Comparison of ENCODE assay signal across 3 cellular contexts in the genomic region with DNA sequence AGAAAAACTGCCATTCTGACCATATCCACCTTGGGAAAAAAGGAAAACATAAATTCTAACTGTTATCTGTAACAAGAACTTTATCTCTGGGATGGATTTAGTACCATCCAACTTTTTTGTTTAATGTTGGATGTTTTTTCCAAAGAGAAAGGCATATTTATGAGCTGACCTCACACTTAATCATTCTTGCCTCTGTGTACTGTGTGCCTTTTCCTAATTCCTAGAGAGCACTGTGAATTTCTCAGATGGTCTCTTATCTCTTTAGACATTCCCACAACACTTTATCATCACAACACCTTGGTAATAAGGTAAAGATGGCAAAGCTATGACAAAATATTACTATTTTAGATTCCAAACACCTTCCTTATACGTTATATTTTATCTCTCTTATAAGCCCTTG.
A peak's percentile ranks its signal among the peaks of the same experiment; 100 is the strongest.
TF ChIP-seq lines count a peak whose summit lies in the region.

No MANE protein-coding gene starts in this region.

TF ChIP-seq in A549, 52 proteins besides CTCF, POLR2A, EP300 and RAD21:
- TF ChIP-seq JUN (IDR thresholded peaks at IDR 0.05) = no peak
- no peak for TF ChIP-seq EHF (CRISPR knock-in tag; IDR thresholded peaks at IDR 0.05)
- TF ChIP-seq, protein P1, sequence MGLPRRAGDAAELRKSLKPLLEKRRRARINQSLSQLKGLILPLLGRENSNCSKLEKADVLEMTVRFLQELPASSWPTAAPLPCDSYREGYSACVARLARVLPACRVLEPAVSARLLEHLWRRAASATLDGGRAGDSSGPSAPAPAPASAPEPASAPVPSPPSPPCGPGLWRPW (IDR thresholded peaks at IDR 0.05) = no peak
- TF ChIP-seq GATA3 (IDR thresholded peaks at IDR 0.05; ENCODE audit: borderline replicate concordance) = peak; percentile 67; the same call in 1 of the 2 replicates
- no peak for TF ChIP-seq FOSL2 (IDR thresholded peaks at IDR 0.05)
- peak; percentile 20; the same call in 1 of the 2 replicates for TF ChIP-seq FOSL2 (CRISPR knock-in tag; IDR thresholded peaks at IDR 0.05)
- peak; percentile 55 for TF ChIP-seq JUNB (IDR thresholded peaks at IDR 0.05)
- no peak for TF ChIP-seq HOXB13 (CRISPR knock-in tag; IDR thresholded peaks at IDR 0.05; ENCODE audit: low read depth)
- no peak for TF ChIP-seq KDM5A (IDR thresholded peaks at IDR 0.05)
- no peak for TF ChIP-seq HDAC2 (IDR thresholded peaks at IDR 0.05)

TF ChIP-seq in IMR-90, 13 proteins besides CTCF, POLR2A, EP300 and RAD21:
- TF ChIP-seq RCOR1 (IDR thresholded peaks at IDR 0.05; ENCODE audit: insufficient replicate concordance, low read length) (no peak), MAZ (IDR thresholded peaks at IDR 0.05; ENCODE audit: borderline replicate concordance, low read depth, low read length) (no peak), FOS (IDR thresholded peaks at IDR 0.05; ENCODE audit: low read depth, low read length) (no peak), MXI1 (IDR thresholded peaks at IDR 0.05; ENCODE audit: borderline replicate concordance, low read depth, low read length) (no peak), CHD1 (IDR thresholded peaks at IDR 0.05; ENCODE audit: low read depth, low read length) (no peak), NFE2L2 (IDR thresholded peaks at IDR 0.05; ENCODE audit: low read depth, low read length) (no peak), RFX5 (IDR thresholded peaks at IDR 0.05; ENCODE audit: low read depth, low read length) (no peak), MAFK (IDR thresholded peaks at IDR 0.05; ENCODE audit: low read depth, low read length) (no peak), SMC3 (IDR thresholded peaks at IDR 0.05; ENCODE audit: low read depth, low read length) (no peak), BHLHE40 (IDR thresholded peaks at IDR 0.05; ENCODE audit: low read depth, low read length) (no peak), CEBPB (IDR thresholded peaks at IDR 0.05; ENCODE audit: low read depth, low read length) (no peak)
- TF ChIP-seq, protein P2, sequence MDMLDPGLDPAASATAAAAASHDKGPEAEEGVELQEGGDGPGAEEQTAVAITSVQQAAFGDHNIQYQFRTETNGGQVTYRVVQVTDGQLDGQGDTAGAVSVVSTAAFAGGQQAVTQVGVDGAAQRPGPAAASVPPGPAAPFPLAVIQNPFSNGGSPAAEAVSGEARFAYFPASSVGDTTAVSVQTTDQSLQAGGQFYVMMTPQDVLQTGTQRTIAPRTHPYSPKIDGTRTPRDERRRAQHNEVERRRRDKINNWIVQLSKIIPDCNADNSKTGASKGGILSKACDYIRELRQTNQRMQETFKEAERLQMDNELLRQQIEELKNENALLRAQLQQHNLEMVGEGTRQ (IDR thresholded peaks at IDR 0.05; ENCODE audit: low read depth, low read length) = no peak
- TF ChIP-seq, protein P3, sequence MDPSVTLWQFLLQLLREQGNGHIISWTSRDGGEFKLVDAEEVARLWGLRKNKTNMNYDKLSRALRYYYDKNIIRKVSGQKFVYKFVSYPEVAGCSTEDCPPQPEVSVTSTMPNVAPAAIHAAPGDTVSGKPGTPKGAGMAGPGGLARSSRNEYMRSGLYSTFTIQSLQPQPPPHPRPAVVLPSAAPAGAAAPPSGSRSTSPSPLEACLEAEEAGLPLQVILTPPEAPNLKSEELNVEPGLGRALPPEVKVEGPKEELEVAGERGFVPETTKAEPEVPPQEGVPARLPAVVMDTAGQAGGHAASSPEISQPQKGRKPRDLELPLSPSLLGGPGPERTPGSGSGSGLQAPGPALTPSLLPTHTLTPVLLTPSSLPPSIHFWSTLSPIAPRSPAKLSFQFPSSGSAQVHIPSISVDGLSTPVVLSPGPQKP (IDR thresholded peaks at IDR 0.05; ENCODE audit: borderline replicate concordance, low read depth, low read length) = no peak

TF ChIP-seq in endothelial cell of umbilical vein, 7 proteins besides CTCF, POLR2A, EP300 and RAD21:
- TF ChIP-seq JUN (IDR thresholded peaks at IDR 0.05; ENCODE audit: borderline replicate concordance, insufficient read depth, insufficient read length, low read depth) (no peak), FOS (IDR thresholded peaks at IDR 0.05; ENCODE audit: borderline replicate concordance, insufficient read depth, low read length) (peak; percentile 31)
- TF ChIP-seq, protein P4, sequence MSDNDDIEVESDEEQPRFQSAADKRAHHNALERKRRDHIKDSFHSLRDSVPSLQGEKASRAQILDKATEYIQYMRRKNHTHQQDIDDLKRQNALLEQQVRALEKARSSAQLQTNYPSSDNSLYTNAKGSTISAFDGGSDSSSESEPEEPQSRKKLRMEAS (IDR thresholded peaks at IDR 0.05; ENCODE audit: insufficient read depth, insufficient read length) = no peak
TF ChIP-seq in endothelial cell of umbilical vein: peak in this region for 1.
